Comparison of ENCODE assay signal across 8 cellular contexts in the genomic region with DNA sequence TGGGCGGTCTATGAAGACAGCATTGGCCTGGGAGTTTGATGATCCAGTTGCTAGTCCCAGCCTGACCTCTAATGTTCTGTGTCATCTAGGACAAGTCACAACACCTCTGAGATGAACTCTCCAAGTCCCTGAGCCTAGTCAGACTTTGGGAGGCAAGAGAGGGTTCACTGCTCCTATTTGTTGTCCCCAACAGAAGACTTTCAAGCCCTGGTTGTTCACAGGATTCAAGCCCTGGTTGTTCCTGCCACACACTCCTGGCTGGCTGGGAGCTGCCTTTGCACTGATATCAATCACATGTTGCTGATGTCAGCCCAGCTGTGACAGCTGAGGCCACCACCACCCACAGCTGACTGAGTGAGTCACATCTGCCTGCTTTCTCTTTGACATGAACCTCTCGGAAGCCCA.
DNase-seq lines count a peak whose midpoint lies in the region; ATAC-seq and TF ChIP-seq lines count a peak whose summit lies in the region.

No MANE protein-coding gene starts in this region.

- H2BK120ac ChIP-seq in neuronal stem cell (ENCODE audit: low read depth, low read length): no peak overlapping the region

- no peak overlapping the region for H2AK5ac ChIP-seq in neuronal stem cell (ENCODE audit: low read depth, low read length)

- no peak overlapping the region for H4K8ac ChIP-seq in neuronal stem cell (ENCODE audit: low read depth, low read length)

- no CpG with 5 or more reads among the region's 2 CpGs for WGBS in neuronal stem cell (ENCODE audit: extremely low coverage in 2 of 2, insufficient read length in 2 of 2, insufficient replicate concordance in 1 of 2), 2 donors

- H2BK12ac ChIP-seq in neuronal stem cell (ENCODE audit: low read length): no peak overlapping the region

- no peaks in the 10 kb centered on the region for H3K79me1 ChIP-seq in neuronal stem cell (ENCODE audit: low read depth, low read length)

- no peak overlapping the region for H3K23ac ChIP-seq in neuronal stem cell (ENCODE audit: low read depth, low read length, poor library complexity)

- CTCF ChIA-PET in A673 (lab: Charles Lee): no interaction called here

- intact Hi-C loops in A673 (cut with micrococcal nuclease; ENCODE audit: unreplicated experiment): no loop called here

- no peak for TF ChIP-seq CTCF in A673 (conservative IDR thresholded peaks at IDR 0.05; ENCODE audit: low read depth, low read length)

- H3K4me1 ChIP-seq in A673 (ENCODE audit: insufficient read depth, low read length, poor library complexity, severe bottlenecking): no peaks in the 10 kb centered on the region
- H3K4me1 ChIP-seq in neuronal stem cell (ENCODE audit: control insufficient read depth in 2 of 2, insufficient read depth in 1 of 2, low read depth in 1 of 2, low read length in 2 of 2): peaks cover 0 to 14% of the 10 kb centered on the region in 2 donors

- H3K9me3 ChIP-seq in A673 (ENCODE audit: low read depth, low read length, poor library complexity, severe bottlenecking) (no peaks in the 10 kb centered on the region), neuronal stem cell (replicated peaks in 1 of 2; ENCODE audit: control insufficient read depth in 2 of 2, insufficient read depth in 1 of 2, low read depth in 1 of 2, low read length in 2 of 2) (no peaks in the 10 kb centered on the region)

- BruUV-seq in A673 (replicated peaks; lab: Mats Ljungman, UMichigan): no TSS peak

- peak overlapping the region; percentile 6 for H3K18ac ChIP-seq in neuronal stem cell (ENCODE audit: low read length)

- peak; percentile 34 for DNase-seq in A673 (ENCODE audit: low spot score)
- DNase-seq in activated CD4-positive, alpha-beta T cell treated with anti-CD3 and anti-CD28 coated beads for 48 hours: peak; percentile 80
- peak; percentile 55 for DNase-seq in ecto neural progenitor cell (ENCODE audit: low spot score)
- DNase-seq in neuronal stem cell (ENCODE audit: low spot score): no peak
- DNase-seq in AG08396 (ENCODE audit: low spot score): no peak

- no peak overlapping the region for H3K14ac ChIP-seq in neuronal stem cell (ENCODE audit: low read length)

- H3K27ac ChIP-seq in A673 (ENCODE audit: low read depth, low read length, poor library complexity, severe bottlenecking): no peak overlapping the region
- H3K27ac ChIP-seq in neuronal stem cell (replicated peaks; ENCODE audit: low read length): no peak overlapping the region
- H3K27ac ChIP-seq in temporal lobe (ENCODE audit: low read depth, low read length): peak overlapping the region; percentile 4

- H3K36me3 ChIP-seq in A673 (ENCODE audit: insufficient read depth, low read length, poor library complexity, severe bottlenecking): no peaks in the 10 kb centered on the region
- no peaks in the 10 kb centered on the region for H3K36me3 ChIP-seq in neuronal stem cell (replicated peaks in 1 of 2; ENCODE audit: control insufficient read depth in 2 of 2, insufficient read depth in 2 of 2, low read length in 2 of 2)

- no peak overlapping the region for H2BK5ac ChIP-seq in neuronal stem cell (ENCODE audit: low read length)

- ATAC-seq in GM19351 (IDR thresholded peaks at IDR 0.05; ENCODE audit: unreplicated experiment) (peak; percentile 100), HG03439 (IDR thresholded peaks at IDR 0.05; ENCODE audit: unreplicated experiment) (peak; percentile 99)

- no peak overlapping the region for H3K4me2 ChIP-seq in neuronal stem cell (ENCODE audit: insufficient read depth, low read length, poor library complexity, severe bottlenecking)

- H3K4me3 ChIP-seq in A673 (ENCODE audit: low read depth, low read length, poor library complexity, severe bottlenecking) (no peak overlapping the region), neuronal stem cell (ENCODE audit: low read length in 2 of 2) (no peak overlapping the region)

- POLR2A ChIA-PET in A673 (lab: Charles Lee; ENCODE audit: low non-redundant PET): no interaction called here

- no peaks in the 10 kb centered on the region for H3K27me3 ChIP-seq in A673 (replicated peaks; ENCODE audit: insufficient read depth, low read depth, low read length, poor library complexity)
- H3K27me3 ChIP-seq in neuronal stem cell (ENCODE audit: control insufficient read depth in 3 of 3, insufficient read depth in 3 of 3, low read depth in 1 of 3, low read length in 3 of 3): no peaks in the 10 kb centered on the region

- H2BK15ac ChIP-seq in neuronal stem cell (ENCODE audit: low read length): no peak overlapping the region

- H4K91ac ChIP-seq in neuronal stem cell (ENCODE audit: low read depth, low read length, poor library complexity): no peak overlapping the region

- no peak overlapping the region for H2AFZ ChIP-seq in neuronal stem cell (ENCODE audit: low read length)

- H3K9ac ChIP-seq in neuronal stem cell (ENCODE audit: low read depth, low read length, poor library complexity): no peak overlapping the region

- no peak overlapping the region for H3K4ac ChIP-seq in neuronal stem cell (ENCODE audit: low read length)

Comparison
In these comparisons a context has a peak if more than half of its experiments do, and no peak if none do; other contexts are left out.
1. DNase-seq: peak in A673 (single experiment), activated CD4-positive, alpha-beta T cell treated with anti-CD3 and anti-CD28 coated beads for 48 hours (single experiment) and ecto neural progenitor cell (single experiment); none in neuronal stem cell (single experiment) and AG08396 (single experiment).